Comparison of ENCODE assay signal across 13 cellular contexts in genomic region chr7:151839511-151839921, GRCh38. TPM values are rescaled to one million over a fixed set of nuclear protein-coding genes. Genes with fewer than 3 reads are reported as not detected.
DNase-seq lines count a peak whose midpoint lies in the region; ATAC-seq, FAIRE-seq and TF ChIP-seq lines count a peak whose summit lies in the region.
"Had no signal": no experiment of that assay in that cellular context is flagged by ENCODE, and none has a peak within 500 bp of the region (broad histone marks: within the 10 kb centered on the region; RNA-seq: fewer than 3 reads in every experiment).

No MANE protein-coding gene starts in this region.

- no peaks in the 10 kb centered on the region for H3K9me3 ChIP-seq in CD4-positive, alpha-beta T cell (ENCODE audit: control insufficient read depth, low read length)
- H3K9me3 ChIP-seq in HepG2 (ENCODE audit: low read length): no peaks in the 10 kb centered on the region
- H3K9me3 ChIP-seq in PC-9 (ENCODE audit: insufficient read depth, low read depth): no peaks in the 10 kb centered on the region

- TF ChIP-seq RAD21 in HepG2 (CRISPR knock-in tag; IDR thresholded peaks at IDR 0.05): no peak

- H3K27ac ChIP-seq in CD4-positive, alpha-beta T cell (ENCODE audit: low read depth, low read length): peak overlapping the region; percentile 41
- H3K27ac ChIP-seq in HepG2 (ENCODE audit: extremely low read length, insufficient read depth, low read length): no peak overlapping the region
- no peak overlapping the region for H3K27ac ChIP-seq in PC-9

- no peaks in the 10 kb centered on the region for H3K9me2 ChIP-seq in PC-9 (ENCODE audit: insufficient read depth)

- TF ChIP-seq EP300 in HepG2 (IDR thresholded peaks at IDR 0.05; ENCODE audit: low read depth in 2 of 2, low read length in 2 of 2) (no peak), HepG2 (CRISPR knock-in tag; IDR thresholded peaks at IDR 0.05; ENCODE audit: borderline replicate concordance) (no peak)

- no peak for DNase-seq in CD4-positive, alpha-beta T cell
- DNase-seq in activated CD8-positive, alpha-beta T cell treated with anti-CD3 and anti-CD28 coated beads for 36 hours: no peak
- DNase-seq in HepG2 (ENCODE audit: low spot score): no peak
- no peak for DNase-seq in PC-9
- DNase-seq in H4 (ENCODE audit: low spot score): no peak
- no peak for DNase-seq in NCI-H1105 (lab: John Stamatoyannopoulos, UW)
- DNase-seq: COR-L47, kidney glomerular epithelial cell, SHP77 treated with DMSO at 0.1 percent for 48 hours had no signal

- in situ Hi-C loops in HepG2 (cut with HindIII; ENCODE audit: extremely low pct_ligation_motif_present, low pct_unique_long_range_greater_than_20kb): no loop called here

- no peak overlapping the region for H3K4me3 ChIP-seq in HepG2 (replicated peaks in 1 of 3; ENCODE audit: insufficient read depth in 1 of 3, low read depth in 2 of 3, low read length in 3 of 3)
- H3K4me3 ChIP-seq in PC-9: no peak overlapping the region

- intact Hi-C loops in CD4-positive, alpha-beta T cell (cut with DNase I, micrococcal nuclease): no loop called here
- intact Hi-C loops in activated CD8-positive, alpha-beta T cell treated with anti-CD3 and anti-CD28 coated beads for 36 hours (cut with micrococcal nuclease): no loop called here
- intact Hi-C loops in HepG2 (cut with micrococcal nuclease; ENCODE audit: unreplicated experiment) (no loop called here), PC-9 (cut with micrococcal nuclease; ENCODE audit: unreplicated experiment) (no loop called here)

- ATAC-seq in CD4-positive, alpha-beta T cell (ENCODE audit: poor library complexity): no peak
- ATAC-seq in HG03060 (IDR thresholded peaks at IDR 0.05; ENCODE audit: low read depth, unreplicated experiment): peak; percentile 16
- ATAC-seq in activated CD8-positive, alpha-beta T cell treated with anti-CD3 and anti-CD28 coated beads for 36 hours: no peak
- peak; percentile 17; the same call in 1 of the 3 replicates for ATAC-seq in HepG2
- no peak for ATAC-seq in GM19452 (IDR thresholded peaks at IDR 0.05; ENCODE audit: unreplicated experiment)

- no peak for TF ChIP-seq POLR2A in HepG2 (IDR thresholded peaks at IDR 0.05; ENCODE audit: insufficient read depth in 1 of 2, low read depth in 2 of 2, low read length in 2 of 2)

- H3K9me3 Mint-ChIP-seq in CD4-positive, alpha-beta T cell: no peaks in the 10 kb centered on the region
- H3K9me3 Mint-ChIP-seq in activated CD8-positive, alpha-beta T cell treated with anti-CD3 and anti-CD28 coated beads for 36 hours: no peaks in the 10 kb centered on the region
- H3K9me3 Mint-ChIP-seq: brain had no signal

- no peaks in the 10 kb centered on the region for H3K27me3 ChIP-seq in CD4-positive, alpha-beta T cell (ENCODE audit: control insufficient read depth, insufficient read depth, low read length)
- H3K27me3 ChIP-seq in HepG2 (ENCODE audit: control insufficient read depth in 1 of 2, insufficient read depth in 2 of 2, low read length in 2 of 2) (peaks cover 2 to 18% of the 10 kb centered on the region in 2 experiments; a peak in 3 of 5 replicates), PC-9 (ENCODE audit: insufficient read depth, low read depth) (0 out of 2 replicates have a peak, but pooled peaks cover 18% of the 10 kb centered on the region)

- BruUV-seq in HepG2 (replicated peaks; lab: Mats Ljungman, UMichigan) (no TSS peak), PC-9 (replicated peaks; lab: Mats Ljungman, UMichigan) (no TSS peak)

- no peaks in the 10 kb centered on the region for H3F3A ChIP-seq in PC-9 (ENCODE audit: insufficient read depth, low read depth)

- POLR2A ChIA-PET in CD4-positive, alpha-beta T cell (lab: Charles Lee): interaction anchor here (2.5 kb wide), 1 partner anchor 37 kb away, joined by 13 read pairs; the partner anchor contains the start of gene PRKAG2
- POLR2A ChIA-PET in activated CD8-positive, alpha-beta T cell treated with anti-CD3 and anti-CD28 coated beads for 36 hours (lab: Charles Lee): interaction anchor here (0.9 to 1.6 kb wide), 5 partner anchors 8 to 70 kb away, joined by 3 to 6 read pairs (median 4); partner anchors contain the start of gene PRKAG2
- POLR2A ChIA-PET in HepG2 (lab: Yijun Ruan, JAX) (no interaction called here), PC-9 (lab: Charles Lee; ENCODE audit: unreplicated experiment) (no interaction called here)

- H2AFZ ChIP-seq in HepG2 (ENCODE audit: low read length) (no peak overlapping the region), PC-9 (no peak overlapping the region)

- H3K79me2 ChIP-seq in HepG2 (ENCODE audit: insufficient read depth, low read length) (no peaks in the 10 kb centered on the region), PC-9 (ENCODE audit: low read depth) (no peaks in the 10 kb centered on the region)

- no peak for FAIRE-seq in HepG2 (lab: Jason Lieb, UNC)
- FAIRE-seq: HTR-8/SVneo had no signal

- H3K27me3 Mint-ChIP-seq in CD4-positive, alpha-beta T cell: no peaks in the 10 kb centered on the region
- H3K27me3 Mint-ChIP-seq in activated CD8-positive, alpha-beta T cell treated with anti-CD3 and anti-CD28 coated beads for 36 hours: no peaks in the 10 kb centered on the region

- H3K36me3 Mint-ChIP-seq in CD4-positive, alpha-beta T cell (ENCODE audit: low read depth): peaks cover 13% of the 10 kb centered on the region
- no peaks in the 10 kb centered on the region for H3K36me3 Mint-ChIP-seq in activated CD8-positive, alpha-beta T cell treated with anti-CD3 and anti-CD28 coated beads for 36 hours (ENCODE audit: low read depth)
- H3K36me3 Mint-ChIP-seq: brain had no signal

- no peaks in the 10 kb centered on the region for H3K36me3 ChIP-seq in HepG2 (replicated peaks in 1 of 2; ENCODE audit: control insufficient read depth in 1 of 2, insufficient read depth in 2 of 2, low read length in 2 of 2)
- H3K36me3 ChIP-seq in PC-9 (ENCODE audit: low read depth): no peaks in the 10 kb centered on the region

- 53% methylated on average over 12 of the region's 12 CpGs for WGBS in HepG2 (ENCODE audit: low lambda C conversion rate)

- no peaks in the 10 kb centered on the region for H4K20me1 ChIP-seq in HepG2 (ENCODE audit: insufficient read depth, low read length)
- H4K20me1 ChIP-seq in PC-9 (ENCODE audit: insufficient read depth): no peaks in the 10 kb centered on the region

- H3K4me1 ChIP-seq in HepG2 (ENCODE audit: insufficient read depth, low read length) (peaks cover 7% of the 10 kb centered on the region), PC-9 (replicated peaks; ENCODE audit: insufficient read depth) (peaks cover 6% of the 10 kb centered on the region; the same call in 1 of the 2 replicates)

- peak overlapping the region; percentile 74 for H3K27ac Mint-ChIP-seq in CD4-positive, alpha-beta T cell
- H3K27ac Mint-ChIP-seq in activated CD8-positive, alpha-beta T cell treated with anti-CD3 and anti-CD28 coated beads for 36 hours: peak overlapping the region; percentile 87
- H3K27ac Mint-ChIP-seq: brain had no signal

- H3K4me1 Mint-ChIP-seq in CD4-positive, alpha-beta T cell (ENCODE audit: low read depth): peaks cover 25% of the 10 kb centered on the region
- H3K4me1 Mint-ChIP-seq in activated CD8-positive, alpha-beta T cell treated with anti-CD3 and anti-CD28 coated beads for 36 hours (ENCODE audit: low read depth): peaks cover 24% of the 10 kb centered on the region

- H3K4me2 ChIP-seq in HepG2 (ENCODE audit: low read depth, low read length) (no peak overlapping the region), PC-9 (no peak overlapping the region)

- H3K9ac ChIP-seq in HepG2 (ENCODE audit: insufficient read depth, low read depth, low read length): no peak overlapping the region

- TF ChIP-seq CTCF in CD4-positive, alpha-beta T cell (IDR thresholded peaks at IDR 0.05): no peak
- TF ChIP-seq CTCF in activated CD8-positive, alpha-beta T cell treated with anti-CD3 and anti-CD28 coated beads for 36 hours (IDR thresholded peaks at IDR 0.05): no peak
- no peak for TF ChIP-seq CTCF in HepG2 (CRISPR knock-in tag; IDR thresholded peaks at IDR 0.05)
- no peak for TF ChIP-seq CTCF in PC-9 (conservative IDR thresholded peaks at IDR 0.05)

- CTCF ChIA-PET in CD4-positive, alpha-beta T cell (lab: Charles Lee): no interaction called here
- CTCF ChIA-PET in activated CD8-positive, alpha-beta T cell treated with anti-CD3 and anti-CD28 coated beads for 36 hours (lab: Charles Lee): interaction anchor here (0.8 to 1.1 kb wide), 4 partner anchors 8 to 57 kb away, joined by 3 to 8 read pairs (median 4); no protein-coding TSS in a partner anchor
- CTCF ChIA-PET in HepG2 (lab: Yijun Ruan, JAX; ENCODE audit: low intra/inter-chr PET ratio, low total read pairs) (no interaction called here), PC-9 (lab: Charles Lee) (no interaction called here)

- H3K4me3 Mint-ChIP-seq in CD4-positive, alpha-beta T cell: peak overlapping the region; percentile 65
- H3K4me3 Mint-ChIP-seq in activated CD8-positive, alpha-beta T cell treated with anti-CD3 and anti-CD28 coated beads for 36 hours: peak overlapping the region; percentile 60
- H3K4me3 Mint-ChIP-seq: brain had no signal

RNA-seq across cellular contexts. Expression of gene PRKAG2, which starts 37.4 kb away (rescaled TPM):
- total RNA-seq in CD4-positive, alpha-beta T cell: 10 to 100 TPM; 39.3 to 42.3 TPM
- total RNA-seq in activated CD8-positive, alpha-beta T cell treated with anti-CD3 and anti-CD28 coated beads for 36 hours: 10 to 100 TPM; 17.0 to 19.2 TPM
- 1.1 and 1.3 TPM in 2 replicates for total RNA-seq in HepG2 (2016; rRNA removed; fragmentation: Illumina TruSeq; extraction: Trizol)
- 1.3 and 1.8 TPM in 2 replicates for total RNA-seq in HepG2 (2016; cell fraction: cytosol; rRNA removed; fragmentation: Illumina TruSeq; extraction: Trizol; ENCODE audit: low read depth)
- total RNA-seq in HepG2 (2016; cell fraction: insoluble cytoplasmic fraction; rRNA removed; fragmentation: Illumina TruSeq; extraction: Trizol): 1.2 and 1.3 TPM in 2 replicates
- total RNA-seq in HepG2 (2016; cell fraction: membrane; rRNA removed; fragmentation: Illumina TruSeq; extraction: Trizol): 2.2 and 2.3 TPM in 2 replicates
- 0.78 TPM in 2 replicates for total RNA-seq in HepG2 (2016; cell fraction: nucleus; rRNA removed; fragmentation: Illumina TruSeq; extraction: Trizol)
- polyA plus RNA-seq in HepG2 (2011; rRNA removed): 0.85 and 0.90 TPM in 2 replicates
- polyA plus RNA-seq in HepG2 (2011; cell fraction: cytosol; rRNA removed): 0.47 and 0.62 TPM in 2 replicates
- polyA plus RNA-seq in HepG2 (2011; cell fraction: nucleus; rRNA removed): 0.83 and 1.2 TPM in 2 replicates
- 0.30 and 0.45 TPM in 2 replicates for polyA plus RNA-seq in HepG2 (2012)
- 2.1 and 2.9 TPM in 2 replicates for polyA plus RNA-seq in HepG2 (2016; cell fraction: cytosol; fragmentation: Illumina TruSeq; extraction: Trizol; ENCODE audit: low read depth)
- 1.7 and 2.3 TPM in 2 replicates for polyA plus RNA-seq in HepG2 (2016; cell fraction: insoluble cytoplasmic fraction; fragmentation: Illumina TruSeq; extraction: Trizol; ENCODE audit: low read depth)
- 3.3 and 3.5 TPM in 2 replicates for polyA plus RNA-seq in HepG2 (2016; cell fraction: membrane; fragmentation: Illumina TruSeq; extraction: Trizol; ENCODE audit: low read depth)
- 2.0 and 3.4 TPM in 2 replicates for polyA plus RNA-seq in HepG2 (2016; cell fraction: nucleus; fragmentation: Illumina TruSeq; extraction: Trizol; ENCODE audit: insufficient read depth, low read depth)
- 0.20 and 0.87 TPM in 2 replicates for polyA minus RNA-seq in HepG2 (2011; rRNA and poly(A)+ RNA removed; ENCODE audit: low replicate concordance)
- polyA minus RNA-seq in HepG2 (2011; cell fraction: cytosol; rRNA and poly(A)+ RNA removed): not detected in 2 replicates
- polyA minus RNA-seq in HepG2 (2011; cell fraction: nucleus; rRNA and poly(A)+ RNA removed): 0.75 and 0.77 TPM in 2 replicates
- total RNA-seq in PC-9 (2021): 32.6 and 37.3 TPM in 2 replicates
- total RNA-seq in H4 (2014; rRNA removed; shearing (Covaris generic)): 7.3 and 11.3 TPM in 2 replicates

Comparison
In these comparisons a context has a peak if more than half of its experiments do, and no peak if none do; other contexts are left out.
1. ATAC-seq: peak in HG03060 (single experiment) and HepG2 (single experiment); none in CD4-positive, alpha-beta T cell (single experiment), activated CD8-positive, alpha-beta T cell treated with anti-CD3 and anti-CD28 coated beads for 36 hours (single experiment) and GM19452 (single experiment).
2. POLR2A ChIA-PET loops: an anchor here in CD4-positive, alpha-beta T cell (2.5 kb wide) and activated CD8-positive, alpha-beta T cell treated with anti-CD3 and anti-CD28 coated beads for 36 hours (0.9 to 1.6 kb wide); none called in HepG2 and PC-9.